Comparison of ENCODE assay signal across 13 cellular contexts in the genomic region with DNA sequence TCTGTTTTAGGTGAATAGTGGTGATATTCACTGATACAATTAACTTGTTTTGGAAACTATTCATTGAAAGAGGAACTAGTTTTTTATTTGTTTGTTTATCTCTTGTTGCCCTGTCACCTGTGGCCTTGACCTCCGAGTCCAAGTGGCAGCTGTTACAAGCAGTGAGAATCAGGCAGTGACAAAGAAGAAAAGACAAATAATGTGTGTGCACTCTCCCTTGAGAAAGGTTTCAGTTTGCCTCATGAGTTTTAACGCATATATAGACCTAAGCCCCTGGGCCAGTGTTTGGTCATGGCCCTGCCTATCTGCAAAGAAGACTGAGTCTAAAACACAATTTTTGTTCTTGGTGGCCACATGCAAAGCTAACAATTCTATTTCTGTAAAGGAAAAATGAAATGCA.
DNase-seq lines count a peak whose midpoint lies in the region; ATAC-seq, FAIRE-seq and TF ChIP-seq lines count a peak whose summit lies in the region.
"Had no signal": no experiment of that assay in that cellular context is flagged by ENCODE, and none has a peak within 500 bp of the region (broad histone marks: within the 10 kb centered on the region; RNA-seq: fewer than 3 reads in every experiment).

No MANE protein-coding gene starts in this region.

- FAIRE-seq in urothelium cell line (lab: Jason Lieb, UNC), result no peak
- FAIRE-seq: TTC549 had no signal

- no peak for TF ChIP-seq CTCF in GM10266 (IDR thresholded peaks at IDR 0.05; ENCODE audit: control insufficient read depth, insufficient read depth, low read depth, missing control alignments)

- DNase-seq in GM10266 (ENCODE audit: extremely low spot score) (peak; percentile 30), HUDEP-2 (lab: John Stamatoyannopoulos, UW; ENCODE audit: unreplicated experiment in 76 of 76) (no peak), amniotic stem cell (lab: John Stamatoyannopoulos, UW) (no peak), HEK293T (ENCODE audit: extremely low spot score) (no peak), urothelium cell line (ENCODE audit: low spot score) (no peak)
- DNase-seq: activated T-cell treated with anti-CD3 and anti-CD28 coated beads, Interleukin-2, amount 50 U/mL, for 48 hours; NCI-H1417 treated with DMSO at 0.1 percent for 48 hours; PC-3; upper lobe of left lung had no signal

- ATAC-seq in GM19328 (IDR thresholded peaks at IDR 0.05; ENCODE audit: unreplicated experiment), result peak; percentile 99
- peak; percentile 99 for ATAC-seq in HG02759 (IDR thresholded peaks at IDR 0.05; ENCODE audit: unreplicated experiment)
- ATAC-seq in HG03457 (IDR thresholded peaks at IDR 0.05; ENCODE audit: unreplicated experiment), result peak; percentile 97
- ATAC-seq: PC-3 had no signal

- CTCF ChIA-PET in HEK293T (lab: Yijun Ruan, JAX), result no interaction called here

- POLR2A ChIA-PET in HEK293T (lab: Yijun Ruan, JAX), result no interaction called here

TF ChIP-seq in HEK293T, 16 proteins besides CTCF, POLR2A, EP300 and RAD21:
- TF ChIP-seq BHLHE40 (IDR thresholded peaks at IDR 0.05; ENCODE audit: borderline replicate concordance) (no peak), L3MBTL2 (conservative IDR thresholded peaks at IDR 0.05) (no peak), ZNF384 (IDR thresholded peaks at IDR 0.05) (no peak), FOXK2 (IDR thresholded peaks at IDR 0.05) (no peak), HDGF (IDR thresholded peaks at IDR 0.05; ENCODE audit: borderline replicate concordance) (no peak), CTBP1 (IDR thresholded peaks at IDR 0.05; ENCODE audit: borderline replicate concordance) (no peak), SP1 (IDR thresholded peaks at IDR 0.05) (no peak), FOXM1 (IDR thresholded peaks at IDR 0.05; ENCODE audit: borderline replicate concordance) (no peak), ARNT (IDR thresholded peaks at IDR 0.05) (no peak), SUZ12 (IDR thresholded peaks at IDR 0.05) (no peak), NFRKB (IDR thresholded peaks at IDR 0.05) (no peak), ELF4 (IDR thresholded peaks at IDR 0.05) (no peak), LEF1 (IDR thresholded peaks at IDR 0.05; ENCODE audit: borderline replicate concordance) (no peak)
